Comparison of ENCODE assay signal across 36 cellular contexts in the genomic region with DNA sequence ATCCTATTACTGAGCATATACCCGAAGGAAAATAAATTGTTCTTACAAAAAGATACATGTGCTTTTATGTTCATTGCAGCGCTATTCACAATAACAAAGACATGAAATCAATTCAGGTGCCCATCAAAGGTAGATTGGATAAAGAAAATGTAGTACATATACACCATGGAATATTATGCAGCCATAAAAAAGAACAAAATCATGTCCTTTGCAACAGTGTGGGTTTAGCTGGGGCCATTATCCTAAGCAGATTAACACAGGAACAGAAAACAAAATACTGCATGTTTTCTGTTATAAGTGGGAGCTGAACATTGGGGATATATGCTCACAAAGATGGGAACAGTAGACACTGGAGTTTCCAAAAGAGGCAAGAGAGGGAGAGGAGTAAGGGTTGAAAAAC.
"Had no signal": no experiment of that assay in that cellular context is flagged by ENCODE, and none has a peak within 500 bp of the region (broad histone marks: within the 10 kb centered on the region; RNA-seq: fewer than 3 reads in every experiment).

No MANE protein-coding gene starts in this region.

- H3K4me1 Mint-ChIP-seq: activated CD4-positive, alpha-beta T cell treated with anti-CD3 and anti-CD28 coated beads, Interleukin-2, amount 10 ng/mL, durations not matched to agents 24 days and 14 days; activated naive CD8-positive, alpha-beta T cell treated with anti-CD3 and anti-CD28 coated beads for 36 hours; activated T-helper 17 cell treated with anti-CD3 and anti-CD28 coated beads, Interleukin-2, amount 50 U/mL, for 72 hours had no signal

- H3K27ac Mint-ChIP-seq: activated B cell treated with CpG ODN at 0.5 μM for 24 hours; activated CD4-positive, alpha-beta memory T cell treated with anti-CD3 and anti-CD28 coated beads for 36 hours; activated CD4-positive, alpha-beta T cell treated with anti-CD3 and anti-CD28 coated beads, Interleukin-2, amount 10 ng/mL, durations not matched to agents 24 days and 14 days; activated CD8-positive, alpha-beta T cell treated with anti-CD3 and anti-CD28 coated beads for 36 hours; activated naive CD4-positive, alpha-beta T cell treated with anti-CD3 and anti-CD28 coated beads for 36 hours; activated naive CD4-positive, alpha-beta T cell treated with anti-CD3 and anti-CD28 coated beads, Interleukin-2, amount 50 U/mL, for 72 hours; activated naive CD8-positive, alpha-beta T cell treated with anti-CD3 and anti-CD28 coated beads for 36 hours; activated T-cell treated with anti-CD3 and anti-CD28 coated beads, Interleukin-2, amount 50 U/mL, for 72 hours; activated T-helper 1 cell treated with anti-CD3 and anti-CD28 coated beads, Interleukin-12 subunit alpha, Interleukin-12 subunit beta, Interleukin-2, Interleukin-4 antibody, amounts not matched to agents 30 ng/mL and 10 ng/mL and 1 ng/mL, durations not matched to agents 14 hours and 24 hours and 36 hours; activated T-helper 17 cell treated with anti-CD3 and anti-CD28 coated beads, Interleukin-2, amount 50 U/mL, for 72 hours; T-helper 2 cell treated with Interferon-gamma antibody and Interleukin-4, amounts not matched to agents 5 μg/mL and 100 μg/mL, for 36 hours had no signal

- H3K4me3 Mint-ChIP-seq: activated B cell treated with CpG ODN at 0.5 μM for 24 hours; activated CD4-positive, alpha-beta memory T cell treated with anti-CD3 and anti-CD28 coated beads for 36 hours; activated CD4-positive, alpha-beta T cell treated with anti-CD3 and anti-CD28 coated beads, Interleukin-2, amount 10 ng/mL, durations not matched to agents 24 days and 14 days; activated CD8-positive, alpha-beta T cell treated with anti-CD3 and anti-CD28 coated beads for 36 hours; activated naive CD4-positive, alpha-beta T cell treated with anti-CD3 and anti-CD28 coated beads for 36 hours; activated naive CD8-positive, alpha-beta T cell treated with anti-CD3 and anti-CD28 coated beads for 36 hours; activated T-cell treated with anti-CD3 and anti-CD28 coated beads, Interleukin-2, amount 50 U/mL, for 4 hours; activated T-cell treated with anti-CD3 and anti-CD28 coated beads, Interleukin-2, amount 50 U/mL, for 72 hours; activated T-helper 1 cell treated with anti-CD3 and anti-CD28 coated beads, Interleukin-12 subunit alpha, Interleukin-12 subunit beta, Interleukin-2, Interleukin-4 antibody, amounts not matched to agents 30 ng/mL and 10 ng/mL and 1 ng/mL, durations not matched to agents 14 hours and 24 hours and 36 hours; activated T-helper 17 cell treated with anti-CD3 and anti-CD28 coated beads, Interleukin-2, amount 50 U/mL, for 72 hours; T-cell; T-helper 2 cell treated with Interferon-gamma antibody and Interleukin-4, amounts not matched to agents 5 μg/mL and 100 μg/mL, for 36 hours had no signal

- DNase-seq: activated B cell treated with CpG ODN at 0.5 μM for 24 hours; activated CD4-positive, alpha-beta memory T cell treated with anti-CD3 and anti-CD28 coated beads for 36 hours; activated CD4-positive, alpha-beta T cell treated with anti-CD3 and anti-CD28 coated beads for 4 hours; activated CD4-positive, alpha-beta T cell treated with anti-CD3 and anti-CD28 coated beads, Interleukin-2, amount 10 ng/mL, durations not matched to agents 24 days and 14 days; activated CD4-positive, alpha-beta T cell treated with anti-CD3 and anti-CD28 coated beads, Interleukin-2, amount 50 U/mL, for 1 hour; activated CD4-positive, alpha-beta T cell treated with anti-CD3 and anti-CD28 coated beads, Interleukin-2, amount 50 U/mL, for 4 hours; activated CD4-positive, CD25-positive, alpha-beta regulatory T cell treated with anti-CD3 and anti-CD28 coated beads, Interleukin-2, amount 50 U/mL, for 72 hours; activated CD8-positive, alpha-beta memory T cell treated with anti-CD3 and anti-CD28 coated beads, Interleukin-2, amount 50 U/mL, for 4 hours; activated CD8-positive, alpha-beta T cell treated with anti-CD3 and anti-CD28 coated beads for 36 hours; activated effector memory CD4-positive, alpha-beta T cell treated with anti-CD3 and anti-CD28 coated beads, Interleukin-2, amount 50 U/mL, for 16 hours; activated gamma-delta T cell treated with Interleukin-2 at 50 U/mL for 16 hours; activated naive CD4-positive, alpha-beta T cell; activated naive CD4-positive, alpha-beta T cell treated with anti-CD3 and anti-CD28 coated beads for 36 hours; activated naive CD4-positive, alpha-beta T cell treated with anti-CD3 and anti-CD28 coated beads, Interleukin-2, amount 50 U/mL, for 16 hours; activated naive CD8-positive, alpha-beta T cell treated with anti-CD3 and anti-CD28 coated beads for 36 hours; activated T-cell treated with anti-CD3 and anti-CD28 coated beads for 4 hours; activated T-cell treated with anti-CD3 and anti-CD28 coated beads, Interleukin-2, amount 50 U/mL, for 1 hour; activated T-cell treated with anti-CD3 and anti-CD28 coated beads, Interleukin-2, amount 50 U/mL, for 4 hours; activated T-cell treated with anti-CD3 and anti-CD28 coated beads, Interleukin-2, amount 50 U/mL, for 72 hours; adrenal gland; amniotic stem cell; aorta; body of pancreas; brain microvascular endothelial cell; central memory CD4-positive, alpha-beta T cell; T-cell; T-helper 2 cell; T-helper 9 cell had no signal

- ATAC-seq: activated CD8-positive, alpha-beta T cell treated with anti-CD3 and anti-CD28 coated beads for 36 hours; activated naive CD4-positive, alpha-beta T cell treated with anti-CD3 and anti-CD28 coated beads, Interleukin-2, amount 50 U/mL, for 72 hours; activated T-cell treated with anti-CD3 and anti-CD28 coated beads, Interleukin-2, amount 50 U/mL, for 4 hours; activated T-cell treated with anti-CD3 and anti-CD28 coated beads, Interleukin-2, amount 50 U/mL, for 72 hours; activated T-helper 17 cell treated with anti-CD3 and anti-CD28 coated beads, Interleukin-2, amount 50 U/mL, for 72 hours; body of pancreas; T-cell had no signal

- H3K27ac ChIP-seq: adrenal gland, body of pancreas, brain microvascular endothelial cell, breast epithelium, VCaP had no signal

- H3K27me3 ChIP-seq: adrenal gland, body of pancreas, brain microvascular endothelial cell, breast epithelium had no signal

- H3K36me3 ChIP-seq: brain microvascular endothelial cell, breast epithelium had no signal

- H3K4me1 ChIP-seq: adrenal gland, body of pancreas, breast epithelium had no signal

- H3K4me3 ChIP-seq: adrenal gland, body of pancreas, breast epithelium had no signal

- H3K9me3 ChIP-seq: adrenal gland, body of pancreas, breast epithelium had no signal

- FAIRE-seq: astrocyte, TTC549 had no signal

- H3K27me3 Mint-ChIP-seq: activated B cell treated with CpG ODN at 0.5 μM for 24 hours; activated CD4-positive, alpha-beta memory T cell treated with anti-CD3 and anti-CD28 coated beads for 36 hours; activated CD4-positive, alpha-beta T cell treated with anti-CD3 and anti-CD28 coated beads, Interleukin-2, amount 10 ng/mL, durations not matched to agents 24 days and 14 days; activated CD8-positive, alpha-beta T cell treated with anti-CD3 and anti-CD28 coated beads for 36 hours; activated naive CD8-positive, alpha-beta T cell treated with anti-CD3 and anti-CD28 coated beads for 36 hours; activated T-helper 17 cell treated with anti-CD3 and anti-CD28 coated beads, Interleukin-2, amount 50 U/mL, for 72 hours; T-cell had no signal

- H3K9me3 Mint-ChIP-seq: activated B cell treated with CpG ODN at 0.5 μM for 24 hours; activated CD4-positive, alpha-beta memory T cell treated with anti-CD3 and anti-CD28 coated beads for 36 hours; activated CD8-positive, alpha-beta T cell treated with anti-CD3 and anti-CD28 coated beads for 36 hours; activated naive CD8-positive, alpha-beta T cell treated with anti-CD3 and anti-CD28 coated beads for 36 hours; activated T-cell treated with anti-CD3 and anti-CD28 coated beads, Interleukin-2, amount 50 U/mL, for 4 hours; activated T-helper 17 cell treated with anti-CD3 and anti-CD28 coated beads, Interleukin-2, amount 50 U/mL, for 72 hours; T-cell; T-helper 2 cell treated with Interferon-gamma antibody and Interleukin-4, amounts not matched to agents 5 μg/mL and 100 μg/mL, for 36 hours had no signal
